In the genomic region with DNA sequence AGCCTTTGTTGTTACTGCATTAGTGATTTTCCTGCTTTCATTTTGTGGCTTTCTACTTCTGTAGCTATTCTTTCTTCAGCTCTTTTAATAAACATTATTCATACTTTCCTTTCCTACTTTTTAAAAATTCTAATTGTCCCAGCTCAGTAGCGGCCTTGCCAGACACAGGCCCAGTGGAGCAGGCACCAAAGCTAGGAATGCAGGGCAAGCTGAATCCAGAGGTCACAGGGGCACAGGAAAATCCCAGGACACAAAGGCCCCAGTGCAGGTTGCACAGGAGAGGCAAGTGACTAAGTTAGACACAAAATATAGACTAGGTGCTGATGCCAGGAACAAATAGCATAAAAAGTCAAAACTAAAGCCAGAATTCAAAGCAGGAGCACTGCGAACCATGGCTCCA, we compare ENCODE assay signal across 17 cellular contexts. TPM values are rescaled to one million over a fixed set of nuclear protein-coding genes. Genes with fewer than 3 reads are reported as not detected.
DNase-seq lines count a peak whose midpoint lies in the region; ATAC-seq and TF ChIP-seq lines count a peak whose summit lies in the region.
"Had no signal": no experiment of that assay in that cellular context is flagged by ENCODE, and none has a peak within 500 bp of the region (broad histone marks: within the 10 kb centered on the region; RNA-seq: fewer than 3 reads in every experiment).

No MANE protein-coding gene starts in this region.

- no peaks in the 10 kb centered on the region for H3K9me3 Mint-ChIP-seq in T-cell
- peaks cover 11% of the 10 kb centered on the region for H3K9me3 Mint-ChIP-seq in mesothelial cell of epicardium
- H3K9me3 Mint-ChIP-seq: CD8-positive, alpha-beta T cell had no signal

- CTCF ChIA-PET in T-cell (lab: Charles Lee) = no interaction called here

- H3K36me3 Mint-ChIP-seq in T-cell = no peaks in the 10 kb centered on the region
- H3K36me3 Mint-ChIP-seq in mesothelial cell of epicardium = no peaks in the 10 kb centered on the region
- H3K36me3 Mint-ChIP-seq: CD8-positive, alpha-beta T cell had no signal

- peak overlapping the region; percentile 28 to 30 for H3K27ac ChIP-seq in thoracic aorta
- no peak overlapping the region for H3K27ac ChIP-seq in effector memory CD4-positive, alpha-beta T cell (ENCODE audit: insufficient read depth, low read length, poor library complexity, severe bottlenecking)

- H3K27me3 ChIP-seq in thoracic aorta (replicated peaks; ENCODE audit: insufficient read depth) = no peaks in the 10 kb centered on the region
- no peaks in the 10 kb centered on the region for H3K27me3 ChIP-seq in effector memory CD4-positive, alpha-beta T cell (replicated peaks; ENCODE audit: control insufficient read depth, insufficient read depth, low read length, poor library complexity, severe bottlenecking)

- peaks cover 3 to 7% of the 10 kb centered on the region in 2 donors for H3K4me1 ChIP-seq in thoracic aorta (ENCODE audit: control insufficient read depth in 1 of 2, low read depth in 2 of 2)
- no peaks in the 10 kb centered on the region for H3K4me1 ChIP-seq in effector memory CD4-positive, alpha-beta T cell (ENCODE audit: control insufficient read depth, insufficient read depth, low read length, poor library complexity, severe bottlenecking)

- peaks cover 0 to 10% of the 10 kb centered on the region in 2 donors for H3K27me3 Mint-ChIP-seq in T-cell
- H3K27me3 Mint-ChIP-seq in mesothelial cell of epicardium (ENCODE audit: low read depth) = no peaks in the 10 kb centered on the region
- H3K27me3 Mint-ChIP-seq: B cell had no signal

- no peak overlapping the region for H3K4me3 Mint-ChIP-seq in T-cell
- H3K4me3 Mint-ChIP-seq in mesothelial cell of epicardium = no peak overlapping the region
- H3K4me3 Mint-ChIP-seq: B cell; CD8-positive, alpha-beta T cell had no signal

- H3K9me3 ChIP-seq in thoracic aorta = no peaks in the 10 kb centered on the region
- no peaks in the 10 kb centered on the region for H3K9me3 ChIP-seq in effector memory CD4-positive, alpha-beta T cell (ENCODE audit: control insufficient read depth, low read length)

- no peak for ATAC-seq in T-cell (replicated peaks in 1 of 4)
- ATAC-seq in thoracic aorta (ENCODE audit: insufficient number of reproducible peaks, low FRiP score, low read depth) = no peak
- ATAC-seq in GM19397 (IDR thresholded peaks at IDR 0.05; ENCODE audit: unreplicated experiment) = no peak
- ATAC-seq: CD8-positive, alpha-beta T cell had no signal

- H3K4me3 ChIP-seq in thoracic aorta = no peak overlapping the region
- H3K4me3 ChIP-seq in effector memory CD4-positive, alpha-beta T cell (ENCODE audit: insufficient read depth, low read depth, low read length, poor library complexity, severe bottlenecking) = no peak overlapping the region

- H3K27ac Mint-ChIP-seq in T-cell (peak overlapping the region; percentile 23 to 64), mesothelial cell of epicardium (peak overlapping the region; percentile 34)
- H3K27ac Mint-ChIP-seq: B cell had no signal

- DNase-seq in ELF-1 (ENCODE audit: low read depth, low spot score) (peak; percentile 26), T-cell (no peak), mesothelial cell of epicardium (ENCODE audit: low spot score in 2 of 2, unreplicated experiment in 2 of 2) (no peak), thoracic aorta (ENCODE audit: low spot score) (no peak), HPDE6-E6E7 (ENCODE audit: extremely low spot score) (no peak)
- no peak for DNase-seq in effector memory CD4-positive, alpha-beta T cell
- DNase-seq: CD8-positive, alpha-beta T cell; DND-41; GF-D8; H7; NCI-H1417 treated with DMSO at 0.1 percent for 48 hours; NCI-H2029; NCI-H2171 treated with DMSO at 0.1 percent for 48 hours; NCI-H82; SHP77 treated with DMSO at 0.1 percent for 48 hours had no signal

- no peaks in the 10 kb centered on the region for H3K36me3 ChIP-seq in thoracic aorta
- H3K36me3 ChIP-seq in effector memory CD4-positive, alpha-beta T cell (ENCODE audit: control insufficient read depth, insufficient read depth, low read length) = no peaks in the 10 kb centered on the region

- TF ChIP-seq CTCF in mesothelial cell of epicardium (IDR thresholded peaks at IDR 0.05; ENCODE audit: unreplicated experiment) (no peak), thoracic aorta (IDR thresholded peaks at IDR 0.05) (no peak)

- POLR2A ChIA-PET in T-cell (lab: Charles Lee) = no interaction called here

- H3K4me1 Mint-ChIP-seq in T-cell (peaks cover 7 to 11% (median 10%) of the 10 kb centered on the region in 3 donors), mesothelial cell of epicardium (peaks cover 31% of the 10 kb centered on the region)

RNA-seq across cellular contexts. Expression of gene CCDC80, which starts 49.0 kb away (rescaled TPM):
- under 1 TPM in 3 of 5 donors, not detected in 2; 0.55 to 0.66 (median 0.56) TPM for total RNA-seq in T-cell
- 126 to 134 TPM (median 133 TPM) in 3 replicates for total RNA-seq in mesothelial cell of epicardium
- total RNA-seq in thoracic aorta = 100 to 1,000 TPM in 1 of 2 donors, 10 to 100 TPM in 1; 90.8 to 350 TPM
- total RNA-seq: B cell; CD8-positive, alpha-beta T cell had no signal

Comparison
In these comparisons a context has a peak if more than half of its experiments do, and no peak if none do; other contexts are left out.
1. RNA of gene CCDC80, which starts 49.0 kb away (total RNA-seq): 90.8 to 350 TPM in thoracic aorta and 126 to 134 TPM in mesothelial cell of epicardium; 0.55 to 0.66 TPM in T-cell; every median in the first group is over 10 times any median in the second.